In genomic region chr21:21097425-21097824, GRCh38 we compare ENCODE assay signal across 29 cellular contexts.
"Had no signal": no experiment of that assay in that cellular context is flagged by ENCODE, and none has a peak within 500 bp of the region (broad histone marks: within the 10 kb centered on the region; RNA-seq: fewer than 3 reads in every experiment).

No MANE protein-coding gene starts in this region.

- H3K4me1 Mint-ChIP-seq: activated CD4-positive, alpha-beta memory T cell treated with anti-CD3 and anti-CD28 coated beads, Interleukin-2, amount 10 ng/mL, durations not matched to agents 7 days and 5 days; activated CD4-positive, alpha-beta T cell treated with anti-CD3 and anti-CD28 coated beads, Interleukin-2, amount 10 ng/mL, durations not matched to agents 7 days and 5 days; activated naive CD4-positive, alpha-beta T cell treated with anti-CD3 and anti-CD28 coated beads, Interleukin-2, amount 50 U/mL, for 24 hours; activated naive CD8-positive, alpha-beta T cell treated with anti-CD3 and anti-CD28 coated beads, Interleukin-2, amount 10 ng/mL, durations not matched to agents 7 days and 5 days; central memory CD8-positive, alpha-beta T cell; endodermal cell; T-cell had no signal

- H3K27me3 Mint-ChIP-seq: activated CD4-positive, alpha-beta memory T cell treated with anti-CD3 and anti-CD28 coated beads, Interleukin-2, amount 10 ng/mL, durations not matched to agents 7 days and 5 days; activated CD4-positive, alpha-beta T cell treated with anti-CD3 and anti-CD28 coated beads, Interleukin-2, amount 10 ng/mL, durations not matched to agents 7 days and 5 days; activated naive CD4-positive, alpha-beta T cell treated with anti-CD3 and anti-CD28 coated beads, Interleukin-2, amount 50 U/mL, for 24 hours; activated naive CD8-positive, alpha-beta T cell treated with anti-CD3 and anti-CD28 coated beads, Interleukin-2, amount 10 ng/mL, durations not matched to agents 7 days and 5 days; brain; central memory CD8-positive, alpha-beta T cell; T-cell had no signal

- H3K27ac ChIP-seq: ascending aorta, breast epithelium, cardiac muscle cell, VCaP had no signal

- H3K4me3 ChIP-seq: ascending aorta, breast epithelium, cardiac muscle cell had no signal

- DNase-seq: activated CD4-positive, alpha-beta memory T cell treated with anti-CD3 and anti-CD28 coated beads, Interleukin-2, amount 10 ng/mL, durations not matched to agents 7 days and 5 days; activated CD4-positive, alpha-beta T cell treated with anti-CD3 and anti-CD28 coated beads for 1 hour; activated CD4-positive, alpha-beta T cell treated with anti-CD3 and anti-CD28 coated beads for 4 hours; activated CD4-positive, alpha-beta T cell treated with anti-CD3 and anti-CD28 coated beads, Interleukin-2, amount 10 ng/mL, durations not matched to agents 7 days and 5 days; activated CD4-positive, alpha-beta T cell treated with anti-CD3 and anti-CD28 coated beads, Interleukin-2, amount 50 U/mL, for 4 hours; activated CD8-positive, alpha-beta memory T cell treated with anti-CD3 and anti-CD28 coated beads for 24 hours; activated effector memory CD4-positive, alpha-beta T cell treated with anti-CD3 and anti-CD28 coated beads, Interleukin-2, amount 50 U/mL, for 16 hours; activated naive CD4-positive, alpha-beta T cell treated with anti-CD3 and anti-CD28 coated beads for 36 hours; activated naive CD8-positive, alpha-beta T cell treated with anti-CD3 and anti-CD28 coated beads, Interleukin-2, amount 10 ng/mL, durations not matched to agents 7 days and 5 days; activated T-cell treated with anti-CD3 and anti-CD28 coated beads, Interleukin-2, amount 50 U/mL, for 4 hours; effector memory CD4-positive, alpha-beta T cell; endodermal cell; foreskin fibroblast; T-cell; T-helper 9 cell had no signal

- H3K9me3 Mint-ChIP-seq: activated CD4-positive, alpha-beta T cell treated with anti-CD3 and anti-CD28 coated beads, Interleukin-2, amount 10 ng/mL, durations not matched to agents 7 days and 5 days; activated naive CD4-positive, alpha-beta T cell treated with anti-CD3 and anti-CD28 coated beads for 36 hours; activated naive CD4-positive, alpha-beta T cell treated with anti-CD3 and anti-CD28 coated beads, Interleukin-2, amount 50 U/mL, for 24 hours; activated naive CD8-positive, alpha-beta T cell treated with anti-CD3 and anti-CD28 coated beads, Interleukin-2, amount 10 ng/mL, durations not matched to agents 7 days and 5 days; activated T-cell treated with anti-CD3 and anti-CD28 coated beads, Interleukin-2, amount 50 U/mL, for 4 hours; activated T-helper 1 cell treated with anti-CD3 and anti-CD28 coated beads, Interleukin-12 subunit alpha, Interleukin-12 subunit beta, Interleukin-2, Interleukin-4 antibody, amounts not matched to agents 30 ng/mL and 10 ng/mL and 1 ng/mL, durations not matched to agents 14 hours and 24 hours and 36 hours; activated T-helper 2 cell treated with anti-CD3 and anti-CD28 coated beads, Interferon-gamma antibody, Interleukin-2, Interleukin-4, amounts not matched to agents 10 μg/mL and 5 μg/mL and 100 μg/mL, durations not matched to agents 14 hours and 24 hours and 36 hours; brain; endodermal cell; T-helper 1 cell treated with Interleukin-12 subunit alpha and Interleukin-12 subunit beta and Interleukin-4 antibody, amounts not matched to agents 30 μg/mL and 1 μg/mL, for 36 hours; WTC11 had no signal

- H3K36me3 ChIP-seq: ascending aorta, breast epithelium, cardiac muscle cell had no signal

- H3K36me3 Mint-ChIP-seq: activated naive CD4-positive, alpha-beta T cell treated with anti-CD3 and anti-CD28 coated beads, Interleukin-2, amount 50 U/mL, for 24 hours; activated naive CD8-positive, alpha-beta T cell treated with anti-CD3 and anti-CD28 coated beads, Interleukin-2, amount 10 ng/mL, durations not matched to agents 7 days and 5 days; brain; T-cell; WTC11 had no signal

- H3K9me3 ChIP-seq: ascending aorta, breast epithelium had no signal

- H3K27me3 ChIP-seq: ascending aorta, breast epithelium, cardiac muscle cell had no signal

- H3K4me1 ChIP-seq: ascending aorta, breast epithelium had no signal

- H3K4me3 Mint-ChIP-seq: activated CD4-positive, alpha-beta memory T cell treated with anti-CD3 and anti-CD28 coated beads, Interleukin-2, amount 10 ng/mL, durations not matched to agents 7 days and 5 days; activated CD4-positive, alpha-beta T cell treated with anti-CD3 and anti-CD28 coated beads, Interleukin-2, amount 10 ng/mL, durations not matched to agents 7 days and 5 days; activated naive CD4-positive, alpha-beta T cell treated with anti-CD3 and anti-CD28 coated beads for 36 hours; activated naive CD4-positive, alpha-beta T cell treated with anti-CD3 and anti-CD28 coated beads, Interleukin-2, amount 50 U/mL, for 24 hours; activated naive CD8-positive, alpha-beta T cell treated with anti-CD3 and anti-CD28 coated beads, Interleukin-2, amount 10 ng/mL, durations not matched to agents 7 days and 5 days; activated T-cell treated with anti-CD3 and anti-CD28 coated beads, Interleukin-2, amount 50 U/mL, for 4 hours; activated T-helper 1 cell treated with anti-CD3 and anti-CD28 coated beads, Interleukin-12 subunit alpha, Interleukin-12 subunit beta, Interleukin-2, Interleukin-4 antibody, amounts not matched to agents 30 ng/mL and 10 ng/mL and 1 ng/mL, durations not matched to agents 14 hours and 24 hours and 36 hours; central memory CD8-positive, alpha-beta T cell; endodermal cell; T-cell; T-helper 1 cell treated with Interleukin-12 subunit alpha and Interleukin-12 subunit beta and Interleukin-4 antibody, amounts not matched to agents 30 μg/mL and 1 μg/mL, for 36 hours; WTC11 had no signal

- H3K27ac Mint-ChIP-seq: activated CD4-positive, alpha-beta memory T cell treated with anti-CD3 and anti-CD28 coated beads, Interleukin-2, amount 10 ng/mL, durations not matched to agents 7 days and 5 days; activated CD4-positive, alpha-beta T cell treated with anti-CD3 and anti-CD28 coated beads, Interleukin-2, amount 10 ng/mL, durations not matched to agents 7 days and 5 days; activated naive CD4-positive, alpha-beta T cell treated with anti-CD3 and anti-CD28 coated beads for 36 hours; activated naive CD4-positive, alpha-beta T cell treated with anti-CD3 and anti-CD28 coated beads, Interleukin-2, amount 50 U/mL, for 24 hours; activated naive CD8-positive, alpha-beta T cell treated with anti-CD3 and anti-CD28 coated beads, Interleukin-2, amount 10 ng/mL, durations not matched to agents 7 days and 5 days; activated T-helper 1 cell treated with anti-CD3 and anti-CD28 coated beads, Interleukin-12 subunit alpha, Interleukin-12 subunit beta, Interleukin-2, Interleukin-4 antibody, amounts not matched to agents 30 ng/mL and 10 ng/mL and 1 ng/mL, durations not matched to agents 14 hours and 24 hours and 36 hours; activated T-helper 2 cell treated with anti-CD3 and anti-CD28 coated beads, Interferon-gamma antibody, Interleukin-2, Interleukin-4, amounts not matched to agents 10 μg/mL and 5 μg/mL and 100 μg/mL, durations not matched to agents 14 hours and 24 hours and 36 hours; brain; endodermal cell; T-cell; T-helper 1 cell treated with Interleukin-12 subunit alpha and Interleukin-12 subunit beta and Interleukin-4 antibody, amounts not matched to agents 30 μg/mL and 1 μg/mL, for 36 hours; WTC11 had no signal

- FAIRE-seq: colon, TTC549 had no signal

- ATAC-seq: activated T-cell treated with anti-CD3 and anti-CD28 coated beads, Interleukin-2, amount 50 U/mL, for 4 hours; esophagus mucosa; T-cell; WTC11 had no signal
